3 cellular contexts compared by ENCODE assay signal in the genomic region with DNA sequence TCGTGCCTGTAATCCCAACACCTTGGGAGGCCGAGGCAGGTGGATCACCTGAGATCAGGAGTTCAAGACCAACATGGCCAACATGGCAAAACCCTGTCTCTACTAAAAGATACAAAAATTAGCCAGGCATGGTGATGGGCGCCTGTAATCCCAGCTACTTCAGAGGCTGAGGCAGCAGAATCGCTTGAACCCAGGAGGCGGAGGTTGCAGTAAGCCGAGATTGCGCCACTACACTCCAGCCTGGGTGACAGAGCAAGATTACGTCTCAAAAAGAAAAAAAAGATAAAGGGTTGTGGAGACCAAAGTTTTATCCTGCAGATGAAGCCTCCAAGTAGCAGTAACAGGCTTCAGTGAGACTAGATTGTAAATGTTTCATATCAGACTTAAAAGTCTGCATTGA. TPM values are rescaled to one million over a fixed set of nuclear protein-coding genes. Genes with fewer than 3 reads are reported as not detected.
"Had no signal": no experiment of that assay in that cellular context is flagged by ENCODE, and none has a peak within 500 bp of the region (broad histone marks: within the 10 kb centered on the region; RNA-seq: fewer than 3 reads in every experiment).

No MANE protein-coding gene starts in this region.

RNA-seq across cellular contexts. Expression of a gene that starts 24.2 kb away (rescaled TPM):
- total RNA-seq: HT1080, IMR-90 had no signal
- polyA plus RNA-seq: IgD-negative memory B cell, IMR-90 had no signal
